In genomic region chr2:72137498-72138010, GRCh38 we compare ENCODE assay signal across 9 cellular contexts. TPM values are rescaled to one million over a fixed set of nuclear protein-coding genes. Genes with fewer than 3 reads are reported as not detected.
A peak's percentile ranks its signal among the peaks of the same experiment; 100 is the strongest.
DNase-seq lines count a peak whose midpoint lies in the region; ATAC-seq, FAIRE-seq and TF ChIP-seq lines count a peak whose summit lies in the region.
"Had no signal": no experiment of that assay in that cellular context is flagged by ENCODE, and none has a peak within 500 bp of the region (broad histone marks: within the 10 kb centered on the region; RNA-seq: fewer than 3 reads in every experiment).

No MANE protein-coding gene starts in this region.

- in situ Hi-C loops in gastrocnemius medialis (cut with MboI; ENCODE audit: low sequenced_read_pairs in 4 of 4), result loop anchor here in 1 of 4 donors (10.0 kb wide), 1 partner anchor 203 kb away; no protein-coding TSS in a partner anchor

- FAIRE-seq in GM19239 (lab: Jason Lieb, UNC), result no peak

- no peak overlapping the region for H3K4me3 ChIP-seq in SJSA1
- peak overlapping the region in 1 of 4 donors; percentile 11 for H3K4me3 ChIP-seq in gastrocnemius medialis

- H3K4me1 ChIP-seq in SJSA1 (replicated peaks) (peaks cover 17% of the 10 kb centered on the region), gastrocnemius medialis (peaks cover 3 to 19% of the 10 kb centered on the region in 2 donors)

- H3K27me3 ChIP-seq in SJSA1 (replicated peaks) (no peaks in the 10 kb centered on the region), gastrocnemius medialis (no peaks in the 10 kb centered on the region)

- intact Hi-C loops in cardiac septum (cut with DNase I), result loop anchor here (5.0 kb wide), 1 partner anchor 215 kb away; no protein-coding TSS in a partner anchor
- intact Hi-C loops in gastrocnemius medialis (cut with DNase I; ENCODE audit: low total_unique reads), result loop anchor here (1.0 kb wide), 1 partner anchor 12 kb away; no protein-coding TSS in a partner anchor

- no peak for TF ChIP-seq POLR2A in gastrocnemius medialis (IDR thresholded peaks at IDR 0.05)

- H3K36me3 ChIP-seq in SJSA1 (no peaks in the 10 kb centered on the region), gastrocnemius medialis (no peaks in the 10 kb centered on the region)

- ATAC-seq in HG03280 (IDR thresholded peaks at IDR 0.05; ENCODE audit: unreplicated experiment), result peak; percentile 82
- ATAC-seq in gastrocnemius medialis, result peak; percentile 53 to 86

- H3K9me3 ChIP-seq in SJSA1 (replicated peaks) (no peaks in the 10 kb centered on the region), gastrocnemius medialis (no peaks in the 10 kb centered on the region)

- peak; percentile 64 for DNase-seq in COLO668 (lab: John Stamatoyannopoulos, UW; ENCODE audit: unreplicated experiment)
- DNase-seq in GM19239 (ENCODE audit: insufficient read length, low spot score), result peak; percentile 87
- peak; percentile 68 to 71 for DNase-seq in SJSA1 (ENCODE audit: low read depth in 1 of 2, low spot score in 2 of 2)
- peak; percentile 20 to 52 (median 36) for DNase-seq in activated naive CD4-positive, alpha-beta T cell (lab: John Stamatoyannopoulos, UW)
- peak; percentile 84 for DNase-seq in cardiac septum (ENCODE audit: low spot score)
- peak in 1 of 2 donors; percentile 39 for DNase-seq in gastrocnemius medialis
- no peak for DNase-seq in GDM1 (lab: John Stamatoyannopoulos, UW)

- H3K27ac ChIP-seq in SJSA1 (no peak overlapping the region), gastrocnemius medialis (no peak overlapping the region)

- peak; percentile 66 to 95 (median 80) for TF ChIP-seq CTCF in gastrocnemius medialis (IDR thresholded peaks at IDR 0.05 in 4 of 5, conservative IDR thresholded peaks at IDR 0.05 in 1 of 5)

RNA-seq across cellular contexts. Expression of gene CYP26B1, which starts 10.1 kb away (rescaled TPM):
- total RNA-seq in SJSA1 (2014; rRNA removed; shearing (Covaris generic)), result 0.03 TPM in 1 of 2 replicates, not detected in the other
- total RNA-seq in cardiac septum (7.0 TPM), gastrocnemius medialis (1 to 10 TPM; 1.8 to 4.8 (median 2.3) TPM)
- total RNA-seq: T-helper 2 cell treated with Interferon-gamma antibody and Interleukin-4, amounts not matched to agents 100 ng/mL and 5 ng/mL, for 36 hours had no signal
